In the genomic region with DNA sequence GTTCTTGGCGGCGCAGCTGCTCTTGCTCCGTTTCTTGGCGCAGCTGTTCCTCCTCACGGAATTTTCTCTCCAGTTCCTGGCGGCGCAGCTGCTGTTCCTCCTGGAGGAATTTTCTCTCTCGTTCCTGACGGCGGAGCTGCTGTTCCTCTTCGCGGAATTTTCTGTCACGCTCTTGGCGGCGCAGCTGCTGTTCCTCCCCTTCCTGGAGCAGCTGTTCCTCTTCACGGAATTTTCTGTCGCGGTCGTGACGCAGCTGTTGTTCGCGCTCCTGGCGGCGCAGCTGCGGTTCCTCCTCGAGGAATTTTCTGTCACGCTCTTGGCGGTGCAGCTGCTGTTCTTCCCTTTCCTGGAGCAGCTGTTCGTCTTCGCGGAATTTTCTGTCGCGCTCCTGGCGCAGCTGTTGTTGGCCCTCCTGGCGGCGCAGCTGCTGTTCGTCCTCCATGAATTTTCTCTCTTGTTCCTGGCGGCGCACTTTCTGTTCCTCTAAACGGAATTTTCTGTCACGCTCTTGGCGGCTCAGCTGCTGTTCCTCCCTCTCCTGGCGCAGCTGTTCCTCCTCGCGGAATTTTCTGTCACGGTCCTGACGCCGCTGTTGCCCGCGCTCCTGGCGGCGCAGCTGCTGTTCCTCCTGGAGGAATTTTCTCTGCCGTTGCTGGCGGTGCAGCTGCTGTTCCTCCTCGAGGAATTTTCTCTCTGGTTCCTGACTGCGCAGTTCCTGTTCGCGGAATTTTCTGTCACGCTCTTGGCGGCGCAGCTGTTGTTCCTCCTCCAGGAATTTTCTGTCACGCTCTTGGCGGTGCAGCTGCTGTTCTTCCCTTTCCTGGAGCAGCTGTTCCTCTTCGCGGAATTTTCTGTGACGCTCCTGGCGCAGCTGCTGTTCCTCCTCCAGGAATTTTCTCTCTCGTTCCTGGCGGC, we compare ENCODE assay signal across 1 cellular context.
TF ChIP-seq lines count a peak whose summit lies in the region.

No MANE protein-coding gene starts in this region.

TF ChIP-seq in HEK293, 187 proteins besides CTCF, POLR2A, EP300 and RAD21 (continued from another document):
- TF ChIP-seq, protein P1, sequence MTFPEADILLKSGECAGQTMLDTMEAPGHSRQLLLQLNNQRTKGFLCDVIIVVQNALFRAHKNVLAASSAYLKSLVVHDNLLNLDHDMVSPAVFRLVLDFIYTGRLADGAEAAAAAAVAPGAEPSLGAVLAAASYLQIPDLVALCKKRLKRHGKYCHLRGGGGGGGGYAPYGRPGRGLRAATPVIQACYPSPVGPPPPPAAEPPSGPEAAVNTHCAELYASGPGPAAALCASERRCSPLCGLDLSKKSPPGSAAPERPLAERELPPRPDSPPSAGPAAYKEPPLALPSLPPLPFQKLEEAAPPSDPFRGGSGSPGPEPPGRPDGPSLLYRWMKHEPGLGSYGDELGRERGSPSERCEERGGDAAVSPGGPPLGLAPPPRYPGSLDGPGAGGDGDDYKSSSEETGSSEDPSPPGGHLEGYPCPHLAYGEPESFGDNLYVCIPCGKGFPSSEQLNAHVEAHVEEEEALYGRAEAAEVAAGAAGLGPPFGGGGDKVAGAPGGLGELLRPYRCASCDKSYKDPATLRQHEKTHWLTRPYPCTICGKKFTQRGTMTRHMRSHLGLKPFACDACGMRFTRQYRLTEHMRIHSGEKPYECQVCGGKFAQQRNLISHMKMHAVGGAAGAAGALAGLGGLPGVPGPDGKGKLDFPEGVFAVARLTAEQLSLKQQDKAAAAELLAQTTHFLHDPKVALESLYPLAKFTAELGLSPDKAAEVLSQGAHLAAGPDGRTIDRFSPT (tag by site-specific recombination; IDR thresholded peaks at IDR 0.05), result no peak
- TF ChIP-seq ZEB2 (tag by site-specific recombination; IDR thresholded peaks at IDR 0.05), result peak; percentile 54; the same call in 1 of the 2 replicates
- TF ChIP-seq ZNF785 (tag by site-specific recombination; IDR thresholded peaks at IDR 0.05), result no peak
- TF ChIP-seq ZNF146 (tag by site-specific recombination; IDR thresholded peaks at IDR 0.05), result no peak
- no peak for TF ChIP-seq ZNF133 (tag by site-specific recombination; IDR thresholded peaks at IDR 0.05)
